27 cellular contexts compared by ENCODE assay signal in genomic region chr4:185801471-185801870, GRCh38. TPM values are rescaled to one million over a fixed set of nuclear protein-coding genes. Genes with fewer than 3 reads are reported as not detected.
"Had no signal": no experiment of that assay in that cellular context is flagged by ENCODE, and none has a peak within 500 bp of the region (broad histone marks: within the 10 kb centered on the region; RNA-seq: fewer than 3 reads in every experiment).

No MANE protein-coding gene starts in this region.

- H3K9ac ChIP-seq: KMS-11 had no signal

- H3K36me3 ChIP-seq: cardiac muscle cell had no signal

- H3K27me3 ChIP-seq: cardiac muscle cell had no signal

- H3K4me2 ChIP-seq: KMS-11 had no signal

- DNase-seq: activated CD4-positive, alpha-beta T cell treated with anti-CD3 and anti-CD28 coated beads for 4 hours; activated CD8-positive, alpha-beta memory T cell treated with anti-CD3 and anti-CD28 coated beads, Interleukin-2, amount 50 U/mL, for 48 hours; activated CD8-positive, alpha-beta T cell treated with anti-CD3 and anti-CD28 coated beads, Interleukin-2, amount 10 ng/mL, durations not matched to agents 7 days and 5 days; activated naive CD4-positive, alpha-beta T cell; activated naive CD8-positive, alpha-beta T cell treated with anti-CD3 and anti-CD28 coated beads, Interleukin-2, amount 50 U/mL, for 24 hours; activated T-cell treated with anti-CD3 and anti-CD28 coated beads, Interleukin-2, amount 50 U/mL, for 1 hour; amygdala; MV-4-11; NCI-H1092 treated with DMSO at 0.1 percent for 48 hours; NCI-H1417 treated with DMSO at 0.1 percent for 48 hours; NCI-H1694; NCI-H2029 treated with DMSO at 0.1 percent for 48 hours; NCI-H345; NCI-H510A; NCI-H526 treated with DMSO at 0.1 percent for 48 hours; NCI-H82; OCI-M1; RPMI8226; SW 1271 had no signal

- ATAC-seq: activated CD4-positive, CD25-positive, alpha-beta regulatory T cell treated with anti-CD3 and anti-CD28 coated beads, Interleukin-2, amount 50 U/mL, for 24 hours; activated CD8-positive, alpha-beta T cell treated with anti-CD3 and anti-CD28 coated beads, Interleukin-2, amount 10 ng/mL, durations not matched to agents 7 days and 5 days; activated naive CD4-positive, alpha-beta T cell treated with anti-CD3 and anti-CD28 coated beads, Interleukin-2, amount 50 U/mL, for 72 hours; activated naive CD8-positive, alpha-beta T cell treated with anti-CD3 and anti-CD28 coated beads, Interleukin-2, amount 50 U/mL, for 24 hours; Panc1; Right ventricle myocardium inferior had no signal

- H3K4me3 ChIP-seq: cardiac muscle cell, SK-N-MC had no signal

- H3K27ac ChIP-seq: cardiac muscle cell, KMS-11, SK-N-MC had no signal

RNA-seq across cellular contexts. Expression of gene SORBS2, which starts 10.5 kb away (rescaled TPM):
- total RNA-seq: activated CD8-positive, alpha-beta T cell treated with anti-CD3 and anti-CD28 coated beads, Interleukin-2, amount 10 ng/mL, durations not matched to agents 7 days and 5 days; activated naive CD4-positive, alpha-beta T cell treated with anti-CD3 and anti-CD28 coated beads, Interleukin-2, amount 50 U/mL, for 72 hours; T-helper 1 cell treated with Interleukin-12 subunit alpha and Interleukin-12 subunit beta and Interleukin-4 antibody, amounts not matched to agents 30 ng/mL and 1 ng/mL, for 36 hours had no signal
